25 cellular contexts compared by ENCODE assay signal in the genomic region with DNA sequence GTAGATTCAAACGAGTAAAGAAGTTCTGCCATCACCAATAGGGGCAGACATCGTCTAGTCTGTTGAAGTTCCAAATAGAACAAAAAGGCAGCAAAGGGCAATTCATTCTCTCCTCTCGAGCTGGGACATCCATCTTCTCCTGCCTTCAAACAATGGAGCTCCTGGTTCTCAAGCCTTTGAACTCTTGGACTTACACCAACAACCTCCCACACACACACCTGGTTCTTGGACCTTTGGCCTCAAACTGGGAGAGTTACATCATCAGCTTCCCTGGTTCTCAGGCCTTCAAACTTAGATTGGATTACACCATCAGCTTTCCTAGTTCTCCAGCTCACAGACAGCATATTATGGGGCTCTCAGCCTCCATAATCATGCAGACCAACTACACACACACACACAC. TPM values are rescaled to one million over a fixed set of nuclear protein-coding genes. Genes with fewer than 3 reads are reported as not detected.
DNase-seq lines count a peak whose midpoint lies in the region; ATAC-seq and TF ChIP-seq lines count a peak whose summit lies in the region.
"Had no signal": no experiment of that assay in that cellular context is flagged by ENCODE, and none has a peak within 500 bp of the region (broad histone marks: within the 10 kb centered on the region; RNA-seq: fewer than 3 reads in every experiment).

No MANE protein-coding gene starts in this region.

- no peak for TF ChIP-seq EP300 in gastroesophageal sphincter (IDR thresholded peaks at IDR 0.05)

- peaks cover 25% of the 10 kb centered on the region for H3K36me3 ChIP-seq in CD4-positive, CD25-positive, alpha-beta regulatory T cell (ENCODE audit: control insufficient read depth, insufficient read depth, low read length)
- H3K36me3 ChIP-seq in Caco-2 (ENCODE audit: control insufficient read depth, insufficient read depth, low read length): no peaks in the 10 kb centered on the region
- H3K36me3 ChIP-seq in gastroesophageal sphincter: no peaks in the 10 kb centered on the region

- H3K27ac ChIP-seq in CD4-positive, CD25-positive, alpha-beta regulatory T cell (ENCODE audit: insufficient read depth, low read length, poor library complexity, severe bottlenecking): no peak overlapping the region
- H3K27ac ChIP-seq in foreskin keratinocyte: no peak overlapping the region
- H3K27ac ChIP-seq in gastroesophageal sphincter: no peak overlapping the region
- H3K27ac ChIP-seq: testis had no signal

- DNase-seq in CD4-positive, CD25-positive, alpha-beta regulatory T cell: no peak
- peak; percentile 66 to 76 for DNase-seq in Caco-2
- DNase-seq in central memory CD8-positive, alpha-beta T cell (ENCODE audit: low spot score in 2 of 2): no peak
- peak; percentile 53 to 64 for DNase-seq in lung microvascular endothelial cell (ENCODE audit: low read depth in 2 of 2)
- no peak for DNase-seq in foreskin keratinocyte
- DNase-seq in stimulated activated effector memory CD8-positive, alpha-beta T cell treated with anti-CD3 and anti-CD28 coated beads, Interleukin-12 subunit alpha, Interleukin-12 subunit beta, amount 100 ng/mL, for 72 hours (ENCODE audit: low spot score in 2 of 2): no peak
- DNase-seq: activated CD4-positive, alpha-beta T cell treated with anti-CD3 and anti-CD28 coated beads, Interleukin-2, amount 50 U/mL, for 4 hours; C1 segment of cervical spinal cord; DMS 273 treated with DMSO at 0.1 percent for 48 hours; KBM-7; mesenchymal stem cell; NCI-H1436 treated with DMSO at 0.1 percent for 48 hours; NCI-H2107; NCI-H446; SK-N-SH; stimulated activated CD4-positive, alpha-beta T cell treated with anti-CD3 and anti-CD28 coated beads, Interleukin-4, amount 100 ng/mL, for 1 hour; stimulated activated naive B cell treated with anti-CD40 and anti-IgM and Interleukin-4, amounts not matched to agents 10 μg/mL and 1 μg/mL and 100 μg/mL, for 72 hours; testis had no signal

- WGBS in gastroesophageal sphincter (ENCODE audit: low coverage in 1 of 2), 2 donors: 54 to 61% methylated on average over 3 of the region's 3 CpGs

- no peaks in the 10 kb centered on the region for H3K27me3 ChIP-seq in CD4-positive, CD25-positive, alpha-beta regulatory T cell (ENCODE audit: control insufficient read depth, insufficient read depth, low read length)
- no peaks in the 10 kb centered on the region for H3K27me3 ChIP-seq in Caco-2 (replicated peaks; ENCODE audit: control insufficient read depth, insufficient read depth, low read length)
- H3K27me3 ChIP-seq in foreskin keratinocyte: no peaks in the 10 kb centered on the region
- H3K27me3 ChIP-seq in gastroesophageal sphincter: no peaks in the 10 kb centered on the region
- H3K27me3 ChIP-seq: testis had no signal

- peaks cover 21% of the 10 kb centered on the region for H3K4me1 ChIP-seq in CD4-positive, CD25-positive, alpha-beta regulatory T cell (ENCODE audit: control insufficient read depth, insufficient read depth, low read length, poor library complexity, severe bottlenecking)
- H3K4me1 ChIP-seq in Caco-2: 0 out of 2 replicates have a peak, but pooled peaks cover 5% of the 10 kb centered on the region
- H3K4me1 ChIP-seq in foreskin keratinocyte: no peaks in the 10 kb centered on the region
- H3K4me1 ChIP-seq in gastroesophageal sphincter: peaks cover 0 to under 1% (median 0%) of the 10 kb centered on the region in 3 donors
- H3K4me1 ChIP-seq: testis had no signal

- POLR2A ChIA-PET in Caco-2 (lab: Charles Lee): no interaction called here

- no peaks in the 10 kb centered on the region for H3K27me3 Mint-ChIP-seq in CD4-positive, CD25-positive, alpha-beta regulatory T cell
- H3K27me3 Mint-ChIP-seq in Caco-2 (ENCODE audit: insufficient read depth, unreplicated experiment): peaks cover 6% of the 10 kb centered on the region
- no peaks in the 10 kb centered on the region for H3K27me3 Mint-ChIP-seq in central memory CD8-positive, alpha-beta T cell

- peak overlapping the region in 2 of 3 donors; percentile 11 to 27 for H3K27ac Mint-ChIP-seq in CD4-positive, CD25-positive, alpha-beta regulatory T cell
- no peak overlapping the region for H3K27ac Mint-ChIP-seq in Caco-2 (ENCODE audit: unreplicated experiment)
- H3K27ac Mint-ChIP-seq in central memory CD8-positive, alpha-beta T cell (ENCODE audit: low read depth): no peak overlapping the region
- no peak overlapping the region for H3K27ac Mint-ChIP-seq in stimulated activated effector memory CD8-positive, alpha-beta T cell treated with anti-CD3 and anti-CD28 coated beads, Interleukin-12 subunit alpha, Interleukin-12 subunit beta, amount 100 ng/mL, for 72 hours
- H3K27ac Mint-ChIP-seq: dendritic cell treated with granulocyte-macrophage colony-stimulating factor and Interleukin-4, amounts not matched to agents 40 ng/mL and 50 ng/mL, for 4 days; stimulated activated naive B cell treated with anti-CD40 and anti-IgM and Interleukin-4, amounts not matched to agents 10 μg/mL and 1 μg/mL and 100 μg/mL, for 72 hours had no signal

- peak overlapping the region in 2 of 4 donors; percentile 17 to 18 for H3K4me3 Mint-ChIP-seq in CD4-positive, CD25-positive, alpha-beta regulatory T cell
- H3K4me3 Mint-ChIP-seq in Caco-2 (ENCODE audit: unreplicated experiment): no peak overlapping the region
- peak overlapping the region; percentile 2 for H3K4me3 Mint-ChIP-seq in central memory CD8-positive, alpha-beta T cell
- no peak overlapping the region for H3K4me3 Mint-ChIP-seq in stimulated activated effector memory CD8-positive, alpha-beta T cell treated with anti-CD3 and anti-CD28 coated beads, Interleukin-12 subunit alpha, Interleukin-12 subunit beta, amount 100 ng/mL, for 72 hours
- H3K4me3 Mint-ChIP-seq: dendritic cell treated with granulocyte-macrophage colony-stimulating factor and Interleukin-4, amounts not matched to agents 40 ng/mL and 50 ng/mL, for 4 days; stimulated activated naive B cell treated with anti-CD40 and anti-IgM and Interleukin-4, amounts not matched to agents 10 μg/mL and 1 μg/mL and 100 μg/mL, for 72 hours had no signal

- intact Hi-C loops in Caco-2 (cut with micrococcal nuclease; ENCODE audit: unreplicated experiment): no loop called here

- CTCF ChIA-PET in Caco-2 (lab: Charles Lee): interaction anchor here (0.6 kb wide), 3 partner anchors 27 to 322 kb away, joined by 3 to 5 read pairs (median 5); a partner anchor contains a TSS

- TF ChIP-seq POLR2A in gastroesophageal sphincter (IDR thresholded peaks at IDR 0.05): no peak

- BruUV-seq in Caco-2 (replicated peaks; lab: Mats Ljungman, UMichigan): no TSS peak

- ATAC-seq in CD4-positive, CD25-positive, alpha-beta regulatory T cell (ENCODE audit: low read depth in 2 of 2): no peak
- no peak for ATAC-seq in central memory CD8-positive, alpha-beta T cell (replicated peaks; ENCODE audit: extremely low read depth, poor library complexity, severe bottlenecking)
- ATAC-seq in foreskin keratinocyte (no peak), gastroesophageal sphincter (no peak)
- ATAC-seq in stimulated activated effector memory CD8-positive, alpha-beta T cell treated with anti-CD3 and anti-CD28 coated beads, Interleukin-12 subunit alpha, Interleukin-12 subunit beta, amount 100 ng/mL, for 72 hours: no peak
- ATAC-seq: stimulated activated naive B cell treated with anti-CD40 and anti-IgM and Interleukin-4, amounts not matched to agents 10 μg/mL and 1 μg/mL and 100 μg/mL, for 72 hours had no signal

- no peak overlapping the region for H3K4me3 ChIP-seq in CD4-positive, CD25-positive, alpha-beta regulatory T cell (ENCODE audit: low read depth, low read length)
- H3K4me3 ChIP-seq in Caco-2 (ENCODE audit: low read depth, low read length): no peak overlapping the region
- no peak overlapping the region for H3K4me3 ChIP-seq in gastroesophageal sphincter
- H3K4me3 ChIP-seq: testis had no signal

- H3K9me3 Mint-ChIP-seq in CD4-positive, CD25-positive, alpha-beta regulatory T cell: peaks cover 3 to 44% (median 11%) of the 10 kb centered on the region in 7 donors
- peaks cover 30% of the 10 kb centered on the region for H3K9me3 Mint-ChIP-seq in Caco-2 (ENCODE audit: unreplicated experiment)
- H3K9me3 Mint-ChIP-seq in central memory CD8-positive, alpha-beta T cell: peaks cover 14% of the 10 kb centered on the region
- H3K9me3 Mint-ChIP-seq in stimulated activated effector memory CD8-positive, alpha-beta T cell treated with anti-CD3 and anti-CD28 coated beads, Interleukin-12 subunit alpha, Interleukin-12 subunit beta, amount 100 ng/mL, for 72 hours: peaks cover 26% of the 10 kb centered on the region

- peaks cover 55% of the 10 kb centered on the region for H3K36me3 Mint-ChIP-seq in CD4-positive, CD25-positive, alpha-beta regulatory T cell
- H3K36me3 Mint-ChIP-seq in Caco-2 (ENCODE audit: insufficient read depth, unreplicated experiment): no peaks in the 10 kb centered on the region
- H3K36me3 Mint-ChIP-seq in central memory CD8-positive, alpha-beta T cell (ENCODE audit: insufficient read depth): peaks cover 22% of the 10 kb centered on the region
- peaks cover 22% of the 10 kb centered on the region for H3K36me3 Mint-ChIP-seq in stimulated activated effector memory CD8-positive, alpha-beta T cell treated with anti-CD3 and anti-CD28 coated beads, Interleukin-12 subunit alpha, Interleukin-12 subunit beta, amount 100 ng/mL, for 72 hours

- TF ChIP-seq CTCF in Caco-2 (IDR thresholded peaks at IDR 0.05; ENCODE audit: insufficient read depth in 1 of 2, low read depth in 1 of 2, low read length in 1 of 2, severe bottlenecking in 1 of 2, unreplicated experiment in 1 of 2) (peak in 1 of 2 experiments; percentile 2), foreskin keratinocyte (conservative IDR thresholded peaks at IDR 0.05) (no peak), gastroesophageal sphincter (IDR thresholded peaks at IDR 0.05) (no peak)

- peaks cover 39 to 65% (median 57%) of the 10 kb centered on the region in 4 donors for H3K4me1 Mint-ChIP-seq in CD4-positive, CD25-positive, alpha-beta regulatory T cell
- H3K4me1 Mint-ChIP-seq in Caco-2 (ENCODE audit: low read depth, unreplicated experiment): peaks cover 7% of the 10 kb centered on the region
- peaks cover 56% of the 10 kb centered on the region for H3K4me1 Mint-ChIP-seq in central memory CD8-positive, alpha-beta T cell
- H3K4me1 Mint-ChIP-seq in stimulated activated effector memory CD8-positive, alpha-beta T cell treated with anti-CD3 and anti-CD28 coated beads, Interleukin-12 subunit alpha, Interleukin-12 subunit beta, amount 100 ng/mL, for 72 hours: peaks cover 53% of the 10 kb centered on the region
- H3K4me1 Mint-ChIP-seq: stimulated activated naive B cell treated with anti-CD40 and anti-IgM and Interleukin-4, amounts not matched to agents 10 μg/mL and 1 μg/mL and 100 μg/mL, for 72 hours had no signal

- H3K9me3 ChIP-seq in CD4-positive, CD25-positive, alpha-beta regulatory T cell (ENCODE audit: control insufficient read depth in 2 of 2, low read length in 2 of 2): peaks cover 17 to 18% of the 10 kb centered on the region in 2 experiments
- H3K9me3 ChIP-seq in Caco-2 (peaks cover 7% of the 10 kb centered on the region; the same call in 1 of the 2 replicates), gastroesophageal sphincter (peaks cover 0 to 31% (median 0%) of the 10 kb centered on the region in 3 donors)
- H3K9me3 ChIP-seq: SK-N-SH, testis had no signal

RNA-seq across cellular contexts. Expression of a gene that starts 9.8 kb away (rescaled TPM):
- total RNA-seq in CD4-positive, CD25-positive, alpha-beta regulatory T cell: 37.4 TPM
- polyA plus RNA-seq in CD4-positive, CD25-positive, alpha-beta regulatory T cell: 100 to 1,000 TPM; 249 to 539 (median 320) TPM
- not detected in 2 replicates for total RNA-seq in Caco-2 (2022)
- total RNA-seq in lung microvascular endothelial cell: 187 and 435 TPM in 2 replicates
- total RNA-seq in foreskin keratinocyte: not detected in 2 replicates
- polyA plus RNA-seq in foreskin keratinocyte: not detected in 2 replicates
- 10 to 100 TPM; 16.8 to 43.3 (median 32.5) TPM for total RNA-seq in gastroesophageal sphincter
- total RNA-seq: fibroblast of lung, G401, OCI-LY7, osteoblast had no signal
- polyA plus RNA-seq: fibroblast of lung, SK-N-SH had no signal

RNA-seq across cellular contexts. Expression of a gene that starts 11.0 kb away (rescaled TPM):
- 17.1 TPM for total RNA-seq in CD4-positive, CD25-positive, alpha-beta regulatory T cell
- polyA plus RNA-seq in CD4-positive, CD25-positive, alpha-beta regulatory T cell: 10 to 100 TPM; 48.4 to 90.0 (median 64.6) TPM
- total RNA-seq in Caco-2 (2022) (not detected in 2 replicates), lung microvascular endothelial cell (13.3 and 16.7 TPM in 2 replicates), foreskin keratinocyte (not detected in 2 replicates), gastroesophageal sphincter (10 to 100 TPM in 1 of 4 donors, 1 to 10 TPM in 3; 4.2 to 14.3 (median 7.9) TPM)
- not detected in 2 replicates for polyA plus RNA-seq in foreskin keratinocyte
- total RNA-seq: G401, kidney epithelial cell, OCI-LY7, osteoblast had no signal
- polyA plus RNA-seq: SK-N-SH had no signal

RNA-seq across cellular contexts. Expression of a gene that starts 41.9 kb away (rescaled TPM):
- total RNA-seq in CD4-positive, CD25-positive, alpha-beta regulatory T cell: 95.1 TPM
- polyA plus RNA-seq in CD4-positive, CD25-positive, alpha-beta regulatory T cell: 100 to 1,000 TPM in 2 of 4 donors, 10 to 100 TPM in 2; 79.0 to 142 (median 110) TPM
- total RNA-seq in Caco-2 (2022): not detected in 2 replicates
- 34.0 and 42.3 TPM in 2 replicates for total RNA-seq in lung microvascular endothelial cell
- total RNA-seq in foreskin keratinocyte: 0.25 and 0.41 TPM in 2 replicates
- polyA plus RNA-seq in foreskin keratinocyte: 0.14 and 0.25 TPM in 2 replicates
- total RNA-seq in gastroesophageal sphincter: 10 to 100 TPM in 2 of 4 donors, 1 to 10 TPM in 2; 3.3 to 14.9 (median 9.7) TPM
- total RNA-seq: G401, OCI-LY7 had no signal

Comparison
In these comparisons a context has a peak if more than half of its experiments do, and no peak if none do; other contexts are left out.
1. DNase-seq: peak in Caco-2 (2 of 2) and lung microvascular endothelial cell (2 of 2); none in CD4-positive, CD25-positive, alpha-beta regulatory T cell (0 of 3), central memory CD8-positive, alpha-beta T cell (0 of 2), foreskin keratinocyte (0 of 2) and stimulated activated effector memory CD8-positive, alpha-beta T cell treated with anti-CD3 and anti-CD28 coated beads, Interleukin-12 subunit alpha, Interleukin-12 subunit beta, amount 100 ng/mL, for 72 hours (0 of 2).
2. H3K27ac Mint-ChIP-seq: peak in CD4-positive, CD25-positive, alpha-beta regulatory T cell (2 of 3); none in Caco-2 (single experiment), central memory CD8-positive, alpha-beta T cell (single experiment) and stimulated activated effector memory CD8-positive, alpha-beta T cell treated with anti-CD3 and anti-CD28 coated beads, Interleukin-12 subunit alpha, Interleukin-12 subunit beta, amount 100 ng/mL, for 72 hours (single experiment).
3. RNA of a gene that starts 9.8 kb away (total RNA-seq): 187 to 435 TPM in lung microvascular endothelial cell, 16.8 to 43.3 TPM in gastroesophageal sphincter and 37.4 TPM in CD4-positive, CD25-positive, alpha-beta regulatory T cell (single experiment); not detected in Caco-2 and not detected in foreskin keratinocyte; every median in the first group is over 10 times any median in the second.